Comparison of ENCODE assay signal across 10 cellular contexts in the genomic region with DNA sequence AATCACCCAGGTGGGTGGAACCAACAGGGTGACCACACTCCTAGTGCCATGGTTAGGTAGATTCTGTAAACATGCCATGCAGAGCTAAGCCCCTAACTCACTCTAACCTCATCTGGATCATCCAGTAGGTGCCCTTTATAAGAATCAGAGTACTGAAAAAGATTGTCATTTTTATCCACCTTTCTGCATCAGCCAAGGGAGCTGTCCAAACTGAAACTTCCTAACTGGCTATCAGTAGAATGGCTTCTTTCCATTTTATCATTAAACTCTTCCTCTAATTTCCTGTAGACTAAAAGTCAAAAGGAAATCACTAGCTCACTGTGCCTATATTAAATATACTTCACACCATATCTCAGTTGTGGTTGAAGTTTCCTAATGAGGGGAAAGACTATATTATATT. TPM values are rescaled to one million over a fixed set of nuclear protein-coding genes. Genes with fewer than 3 reads are reported as not detected.
"Had no signal": no experiment of that assay in that cellular context is flagged by ENCODE, and none has a peak within 500 bp of the region (broad histone marks: within the 10 kb centered on the region; RNA-seq: fewer than 3 reads in every experiment).

No MANE protein-coding gene starts in this region.

- H3K4me1 ChIP-seq: HAP-1 had no signal

- FAIRE-seq: H1, H54 had no signal

- H3K4me2 ChIP-seq: GM23338 had no signal

- H3K27ac ChIP-seq: GM23248 had no signal

- DNase-seq: GM23248, GOT3, H7, H9, HCEC 1CT, HFFc6 had no signal

- H3K36me3 ChIP-seq: HAP-1 had no signal

- H3K9me3 ChIP-seq: HAP-1 had no signal

- ATAC-seq: GM23338 had no signal

- H3K9ac ChIP-seq: GM23248 had no signal

- H3K4me3 ChIP-seq: GM23248, GM23338, HAP-1 had no signal

- H2AFZ ChIP-seq: GM23248, GM23338 had no signal

RNA-seq across cellular contexts. Expression of a gene that starts 6.5 kb away (rescaled TPM):
- total RNA-seq: GM23248, HFFc6 had no signal
- polyA plus RNA-seq: GM23248 had no signal
